17 cellular contexts compared by ENCODE assay signal in the genomic region with DNA sequence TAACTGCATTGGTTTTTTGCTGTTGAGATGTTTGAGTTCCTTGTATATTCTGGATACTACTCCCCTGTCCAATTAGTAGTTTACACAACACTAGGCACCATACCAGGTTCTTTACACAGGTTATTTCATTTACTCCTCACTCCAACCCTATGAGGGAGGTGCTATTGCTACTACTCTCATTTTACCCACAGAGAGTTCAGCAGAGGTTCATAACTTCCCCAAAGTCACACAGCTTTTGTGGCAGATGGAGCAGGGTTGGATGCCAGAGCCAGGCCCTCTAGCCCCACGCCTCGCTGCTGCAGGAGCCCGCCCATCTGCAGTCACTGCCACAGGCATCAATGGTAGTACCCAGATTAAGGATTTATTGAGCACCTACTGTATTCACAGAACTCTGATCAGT.
DNase-seq lines count a peak whose midpoint lies in the region; ATAC-seq, FAIRE-seq and TF ChIP-seq lines count a peak whose summit lies in the region.
"Had no signal": no experiment of that assay in that cellular context is flagged by ENCODE, and none has a peak within 500 bp of the region (broad histone marks: within the 10 kb centered on the region; RNA-seq: fewer than 3 reads in every experiment).

No MANE protein-coding gene starts in this region.

- H3K79me2 ChIP-seq in GM23248 (ENCODE audit: insufficient read depth) (no peaks in the 10 kb centered on the region), GM12878 (ENCODE audit: control insufficient read depth, insufficient read depth, low read length) (no peaks in the 10 kb centered on the region), H9 (ENCODE audit: insufficient read depth, low read length) (no peaks in the 10 kb centered on the region)

- peaks cover 10% of the 10 kb centered on the region; the same call in 1 of the 2 replicates for H3F3A ChIP-seq in GM23248 (ENCODE audit: insufficient read depth)

- no peak overlapping the region for H2BK15ac ChIP-seq in H9 (ENCODE audit: low read depth, low read length)

- H3K36me3 Mint-ChIP-seq in osteocyte (ENCODE audit: unreplicated experiment) (no peaks in the 10 kb centered on the region), H9 (ENCODE audit: insufficient read depth in 1 of 3, low read depth in 3 of 3) (no peaks in the 10 kb centered on the region; a peak in 1 of 7 replicates)
- H3K36me3 Mint-ChIP-seq: CD4-positive, CD25-positive, alpha-beta regulatory T cell; IgD-negative memory B cell had no signal

- POLR2A ChIA-PET in GM12878 (lab: Charles Lee): no interaction called here

- H3K4me2 ChIP-seq in GM23248 (ENCODE audit: unreplicated experiment): peak overlapping the region; percentile 76
- H3K4me2 ChIP-seq in GM12878 (ENCODE audit: control insufficient read depth, insufficient read depth): no peak overlapping the region
- no peak overlapping the region for H3K4me2 ChIP-seq in H9 (ENCODE audit: insufficient read depth, insufficient read length, low read length)
- H3K4me2 ChIP-seq: BLaER1 had no signal

- no peak for DNase-seq in GM23248
- no peak for DNase-seq in GM12878 (ENCODE audit: low read depth, low spot score)
- DNase-seq in osteocyte (ENCODE audit: extremely low spot score, unreplicated experiment): peak; percentile 27
- no peak for DNase-seq in H9
- DNase-seq in C1 segment of cervical spinal cord (lab: John Stamatoyannopoulos, UW): no peak
- no peak for DNase-seq in NCI-H69 (lab: John Stamatoyannopoulos, UW)
- DNase-seq: AML-193; Calu3; CD4-positive, CD25-positive, alpha-beta regulatory T cell; DMS 273 treated with DMSO at 0.1 percent for 48 hours; H7; KG1 had no signal

- H2BK120ac ChIP-seq in H9 (ENCODE audit: low read depth, low read length, poor library complexity, severe bottlenecking): no peak overlapping the region

- no peak for FAIRE-seq in GM12878 (lab: Jason Lieb, UNC)

- RAD21 ChIA-PET in GM12878 (lab: Charles Lee; ENCODE audit: unreplicated experiment): interaction anchor here (0.7 to 9.3 kb wide), 6 partner anchors 63 to 441 kb away, joined by 3 to 162 read pairs (median 3); no protein-coding TSS in a partner anchor

- intact Hi-C loops in GM12878 (cut with micrococcal nuclease; ENCODE audit: unreplicated experiment): loop anchor here (1.0 to 5.0 kb wide), 7 partner anchors 62 to 444 kb away; a partner anchor contains a TSS

- H3K27me3 ChIP-seq in GM23248 (replicated peaks; ENCODE audit: insufficient read depth): no peaks in the 10 kb centered on the region
- no peaks in the 10 kb centered on the region for H3K27me3 ChIP-seq in GM12878 (replicated peaks in 1 of 2; ENCODE audit: control insufficient read depth in 2 of 2, insufficient read depth in 2 of 2, low read length in 1 of 2)
- H3K27me3 ChIP-seq in H9 (ENCODE audit: insufficient read depth, low read length): no peaks in the 10 kb centered on the region; the same call in 1 of the 2 replicates
- H3K27me3 ChIP-seq: BLaER1 had no signal

- peaks cover 3% of the 10 kb centered on the region for H3K23me2 ChIP-seq in H9 (ENCODE audit: insufficient read length, low read depth, low read length, poor library complexity, severe bottlenecking)

- no peak overlapping the region for H4K8ac ChIP-seq in H9 (replicated peaks; ENCODE audit: insufficient read length, low read depth, low read length)

- WGBS in GM23248 (ENCODE audit: low coverage in 1 of 2, low lambda C conversion rate in 2 of 2, missing lambda C conversion rate in 2 of 2), 2 experiments: 44 to 50% methylated on average over 3 of the region's 3 CpGs
- WGBS in GM12878 (ENCODE audit: insufficient coverage, insufficient replicate concordance, low lambda C conversion rate, missing lambda C conversion rate): 65% methylated on average over 3 of the region's 3 CpGs
- no CpG with 5 or more reads among the region's 3 CpGs for WGBS in H9 (ENCODE audit: extremely low coverage, insufficient read length, low lambda C conversion rate)

- peaks cover 15% of the 10 kb centered on the region; the same call in 1 of the 2 replicates for H3K4me1 ChIP-seq in GM23248 (ENCODE audit: insufficient read depth)
- H3K4me1 ChIP-seq in GM12878 (ENCODE audit: control insufficient read depth, insufficient read depth, low read length): no peaks in the 10 kb centered on the region
- H3K4me1 ChIP-seq in H9 (ENCODE audit: insufficient read depth, low read length): peaks cover 2% of the 10 kb centered on the region; the same call in 1 of the 2 replicates

- H2AK5ac ChIP-seq in H9 (ENCODE audit: insufficient read length, low read length): no peak overlapping the region

- no peaks in the 10 kb centered on the region for H3K9me2 ChIP-seq in GM23248 (ENCODE audit: insufficient read depth)

- H4K91ac ChIP-seq in H9 (ENCODE audit: insufficient read length, low read depth, low read length): no peak overlapping the region

- no peaks in the 10 kb centered on the region for H4K20me1 ChIP-seq in GM23248 (ENCODE audit: insufficient read depth)
- no peaks in the 10 kb centered on the region for H4K20me1 ChIP-seq in GM12878 (ENCODE audit: control insufficient read depth, insufficient read depth)
- peaks cover 4% of the 10 kb centered on the region for H4K20me1 ChIP-seq in H9 (ENCODE audit: control insufficient read depth, insufficient read depth, insufficient read length)
- H4K20me1 ChIP-seq: BLaER1 had no signal

- SMC1A ChIA-PET in GM12878 (lab: Charles Lee; ENCODE audit: uncharacterized antibody, unreplicated experiment): interaction anchor here (1.1 to 11.9 kb wide), 6 partner anchors 8 to 448 kb away, joined by 3 to 209 read pairs (median 4); no protein-coding TSS in a partner anchor

- no TSS peak for BruUV-seq in GM12878 (replicated peaks; lab: Mats Ljungman, UMichigan)

- no peak overlapping the region for H2BK20ac ChIP-seq in H9 (ENCODE audit: low read depth, low read length, poor library complexity, severe bottlenecking)

- H3K27ac ChIP-seq in GM23248: peak overlapping the region; percentile 69
- no peak overlapping the region for H3K27ac ChIP-seq in GM12878 (ENCODE audit: control insufficient read depth, insufficient read depth)
- no peak overlapping the region for H3K27ac ChIP-seq in H9 (ENCODE audit: insufficient read length, low read depth, low read length)
- H3K27ac ChIP-seq: BLaER1 had no signal

- H3K4me3 Mint-ChIP-seq in osteocyte (ENCODE audit: unreplicated experiment) (no peak overlapping the region), H9 (no peak overlapping the region)
- H3K4me3 Mint-ChIP-seq: CD4-positive, CD25-positive, alpha-beta regulatory T cell; IgD-negative memory B cell had no signal

- H3K36me3 ChIP-seq in GM23248 (ENCODE audit: low read depth) (no peaks in the 10 kb centered on the region), GM12878 (ENCODE audit: control insufficient read depth in 2 of 2, insufficient read depth in 2 of 2, low read length in 1 of 2) (no peaks in the 10 kb centered on the region)
- H3K36me3 ChIP-seq: BLaER1 had no signal

- H3K27me3 Mint-ChIP-seq in osteocyte (ENCODE audit: unreplicated experiment) (peaks cover 29% of the 10 kb centered on the region), H9 (ENCODE audit: low read depth) (peaks cover 30% of the 10 kb centered on the region)

- TF ChIP-seq POLR2A in GM12878 (IDR thresholded peaks at IDR 0.05; ENCODE audit: low read depth, low read length): no peak

- H3T11ph ChIP-seq in H9 (ENCODE audit: low read length): no peak overlapping the region

- H3K27ac Mint-ChIP-seq in osteocyte (ENCODE audit: unreplicated experiment): no peak overlapping the region
- no peak overlapping the region for H3K27ac Mint-ChIP-seq in H9
- H3K27ac Mint-ChIP-seq: CD4-positive, CD25-positive, alpha-beta regulatory T cell; GM23338; IgD-negative memory B cell had no signal

- H3K56ac ChIP-seq in H9 (ENCODE audit: insufficient read length, low read depth, low read length): no peak overlapping the region

- H3K4ac ChIP-seq in H9 (ENCODE audit: low read depth, low read length): no peak overlapping the region

- CTCF ChIA-PET in GM12878 (lab: Yijun Ruan, JAX): interaction anchor here (0.6 to 11.2 kb wide), 14 partner anchors 10 to 440 kb away, joined by 3 to 334 read pairs (median 3); a partner anchor contains a TSS

- H3K4me3 ChIP-seq in GM23248 (no peak overlapping the region), GM12878 (no peak overlapping the region)
- H3K4me3 ChIP-seq: BLaER1 had no signal

- no peak overlapping the region for H3K18ac ChIP-seq in H9 (ENCODE audit: insufficient read length, low read depth, low read length)

- no peak overlapping the region for H3K14ac ChIP-seq in H9 (ENCODE audit: insufficient read depth, low read length)

- peak overlapping the region; percentile 73; the same call in 1 of the 2 replicates for H2AFZ ChIP-seq in GM23248
- no peak overlapping the region for H2AFZ ChIP-seq in GM12878 (ENCODE audit: control insufficient read depth, low read depth, low read length)
- no peak overlapping the region for H2AFZ ChIP-seq in H9 (ENCODE audit: low read length)

- peak overlapping the region; percentile 87 for H3K9ac ChIP-seq in GM23248
- no peak overlapping the region for H3K9ac ChIP-seq in GM12878 (ENCODE audit: control insufficient read depth, insufficient read depth, low read length)
- no peak overlapping the region for H3K9ac ChIP-seq in H9 (ENCODE audit: extremely low read depth, insufficient read length, low read length)
- H3K9ac ChIP-seq: BLaER1 had no signal

- no peak overlapping the region for H2BK12ac ChIP-seq in H9 (ENCODE audit: insufficient read length, low read depth, low read length)

- in situ Hi-C loops in GM23248 (cut with MboI): loop anchor here (5.0 kb wide), 1 partner anchor 442 kb away; no protein-coding TSS in a partner anchor
- in situ Hi-C loops in GM12878 (cut with MboI): loop anchor here (5.0 kb wide), 1 partner anchor 442 kb away; no protein-coding TSS in a partner anchor

- H2BK5ac ChIP-seq in H9 (ENCODE audit: insufficient read length, low read length): no peak overlapping the region

- TF ChIP-seq CTCF in GM12878 (IDR thresholded peaks at IDR 0.05 in 2 of 3, conservative IDR thresholded peaks at IDR 0.05 in 1 of 3; ENCODE audit: control insufficient read depth in 2 of 3, extremely low read depth in 1 of 3, insufficient read depth in 1 of 3, low read depth in 3 of 3, low read length in 3 of 3): no peak
- no peak for TF ChIP-seq CTCF in osteocyte (IDR thresholded peaks at IDR 0.05)
- no peak for TF ChIP-seq CTCF in H9 (conservative IDR thresholded peaks at IDR 0.05)

- H3K9me3 ChIP-seq in GM23248 (ENCODE audit: low read depth): no peaks in the 10 kb centered on the region
- H3K9me3 ChIP-seq in GM12878 (replicated peaks; ENCODE audit: control insufficient read depth, insufficient read depth, low read length): no peaks in the 10 kb centered on the region; the same call in 2 of the 3 replicates
- no peaks in the 10 kb centered on the region for H3K9me3 ChIP-seq in H9 (ENCODE audit: control insufficient read depth, low read depth, low read length)
- H3K9me3 ChIP-seq: BLaER1 had no signal

- H3K4me1 Mint-ChIP-seq in osteocyte (ENCODE audit: unreplicated experiment) (peaks cover 4% of the 10 kb centered on the region), H9 (peaks cover 17 to 21% of the 10 kb centered on the region in 2 experiments)

- TF ChIP-seq RAD21 in GM12878 (IDR thresholded peaks at IDR 0.05; ENCODE audit: insufficient read depth, low read depth, low read length): no peak

- H4K5ac ChIP-seq in H9 (ENCODE audit: insufficient read length, low read depth, low read length): no peak overlapping the region

- no peak for TF ChIP-seq EP300 in GM12878 (IDR thresholded peaks at IDR 0.05; ENCODE audit: borderline replicate concordance in 1 of 2, control insufficient read depth in 1 of 2, low read depth in 2 of 2, low read length in 2 of 2)

- no peaks in the 10 kb centered on the region for H3K79me1 ChIP-seq in H9 (ENCODE audit: insufficient read depth, low read depth, low read length, poor library complexity, severe bottlenecking)

- H3K9me3 Mint-ChIP-seq in osteocyte (ENCODE audit: unreplicated experiment) (no peaks in the 10 kb centered on the region), H9 (no peaks in the 10 kb centered on the region; a peak in 1 of 5 replicates)
- H3K9me3 Mint-ChIP-seq: IgD-negative memory B cell had no signal

- H3K23ac ChIP-seq in H9 (ENCODE audit: insufficient read length, low read depth, low read length): no peak overlapping the region

- ATAC-seq in GM19351 (IDR thresholded peaks at IDR 0.05; ENCODE audit: unreplicated experiment) (peak; percentile 45), GM12878 (peak; percentile 17; the same call in 1 of the 3 replicates), GM21447 (IDR thresholded peaks at IDR 0.05; ENCODE audit: unreplicated experiment) (no peak)
